ENCODE assay signal across 14 cellular contexts in the genomic region with DNA sequence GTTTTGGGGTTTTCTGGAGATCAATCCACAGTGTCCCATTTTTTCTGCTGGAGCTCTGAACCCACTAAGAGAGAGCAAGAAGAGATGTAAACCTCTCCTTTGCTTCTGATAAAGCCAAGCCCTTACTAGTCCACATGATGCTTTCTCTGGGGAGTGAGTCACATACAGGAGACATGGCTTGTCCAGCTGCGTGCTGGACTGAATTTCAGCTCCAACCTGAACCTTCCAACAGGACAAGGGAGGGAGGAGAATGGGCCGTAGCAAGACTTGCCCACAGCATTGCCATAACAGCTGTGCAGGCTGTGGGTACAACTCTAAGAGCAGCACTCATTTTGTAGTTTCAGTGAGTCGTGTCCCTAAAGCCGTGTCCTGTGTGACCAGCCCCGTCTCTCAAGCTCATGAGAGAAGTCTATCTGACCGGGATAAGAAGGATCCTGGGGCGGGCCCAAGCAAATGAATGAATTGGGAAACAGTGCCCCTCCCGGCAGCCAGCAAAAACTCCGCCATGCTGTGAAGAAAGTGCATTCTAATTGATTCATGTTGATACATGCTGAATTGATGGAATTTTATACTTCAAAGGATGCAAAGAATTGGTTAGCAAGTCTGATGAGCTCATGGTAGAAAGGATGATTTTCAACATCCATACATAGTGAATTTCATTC.
DNase-seq lines count a peak whose midpoint lies in the region; ATAC-seq and TF ChIP-seq lines count a peak whose summit lies in the region.
"Had no signal": no experiment of that assay in that cellular context is flagged by ENCODE, and none has a peak within 500 bp of the region (broad histone marks: within the 10 kb centered on the region; RNA-seq: fewer than 3 reads in every experiment).

No MANE protein-coding gene starts in this region.

- DNase-seq in A673 (ENCODE audit: low spot score), result peak; percentile 16
- peak; percentile 39 to 80 for DNase-seq in fibroblast of lung (ENCODE audit: low read depth in 2 of 2)
- no peak for DNase-seq in tibial nerve (ENCODE audit: low spot score in 2 of 2)
- DNase-seq in iPS-NIHi7 (ENCODE audit: extremely low spot score), result no peak
- no peak for DNase-seq in NCI-H2171 (lab: John Stamatoyannopoulos, UW)
- DNase-seq: activated CD4-positive, alpha-beta T cell treated with anti-CD3 and anti-CD28 coated beads for 48 hours; activated T-cell treated with anti-CD3 and anti-CD28 coated beads, Interleukin-2, amount 50 U/mL, for 72 hours; Kasumi-1; NCI-H1930; stimulated activated CD4-positive, alpha-beta T cell treated with anti-CD3 and anti-CD28 coated beads, Interleukin-12 subunit alpha, Interleukin-12 subunit beta, amount 100 ng/mL, for 4 hours; upper lobe of left lung had no signal

- no peak overlapping the region for H2AFZ ChIP-seq in fibroblast of lung (ENCODE audit: low read length)

- H3K4me3 ChIP-seq in A673 (ENCODE audit: low read depth, low read length, poor library complexity, severe bottlenecking) (no peak overlapping the region), fibroblast of lung (replicated peaks in 1 of 4; ENCODE audit: control extremely low read depth in 1 of 4, insufficient read depth in 1 of 4, low read depth in 3 of 4, low read length in 4 of 4) (no peak overlapping the region), tibial nerve (no peak overlapping the region)
- H3K4me3 ChIP-seq: upper lobe of left lung had no signal

- 60 to 75% methylated on average over 9 of the region's 9 CpGs for whole genome bisulfite sequencing in tibial nerve, 2 donors

- H3K27ac Mint-ChIP-seq in nephron, result peak overlapping the region in 2 of 3 experiments; percentile 7 to 64
- H3K27ac Mint-ChIP-seq: activated T-cell treated with anti-CD3 and anti-CD28 coated beads, Interleukin-2, amount 50 U/mL, for 72 hours had no signal

- TF ChIP-seq CTCF in A673 (conservative IDR thresholded peaks at IDR 0.05; ENCODE audit: low read depth, low read length), result 0 out of 2 replicates have a peak, but pooled peaks have one; percentile 16
- TF ChIP-seq CTCF in fibroblast of lung (conservative IDR thresholded peaks at IDR 0.05 in 1 of 2, IDR thresholded peaks at IDR 0.05 in 1 of 2; ENCODE audit: low read depth in 1 of 2, low read length in 2 of 2), result no peak
- TF ChIP-seq CTCF in nephron (IDR thresholded peaks at IDR 0.05; ENCODE audit: unreplicated experiment in 3 of 3), result no peak
- TF ChIP-seq CTCF in tibial nerve (IDR thresholded peaks at IDR 0.05), result no peak

- TF ChIP-seq POLR2A in tibial nerve (IDR thresholded peaks at IDR 0.05), result no peak

- CTCF ChIA-PET in A673 (lab: Charles Lee), result no interaction called here

- H3K27me3 ChIP-seq in A673 (replicated peaks; ENCODE audit: insufficient read depth, low read depth, low read length, poor library complexity), result no peaks in the 10 kb centered on the region
- no peaks in the 10 kb centered on the region for H3K27me3 ChIP-seq in fibroblast of lung (ENCODE audit: control insufficient read depth, insufficient read depth, low read length)
- H3K27me3 ChIP-seq in tibial nerve, result no peaks in the 10 kb centered on the region
- H3K27me3 ChIP-seq: upper lobe of left lung had no signal

- BruUV-seq in A673 (replicated peaks; lab: Mats Ljungman, UMichigan), result no TSS peak

- peaks cover 3% of the 10 kb centered on the region for H3K36me3 ChIP-seq in A673 (ENCODE audit: insufficient read depth, low read length, poor library complexity, severe bottlenecking)
- H3K36me3 ChIP-seq in fibroblast of lung (ENCODE audit: control insufficient read depth, insufficient read depth, low read length), result no peaks in the 10 kb centered on the region
- H3K36me3 ChIP-seq in tibial nerve, result no peaks in the 10 kb centered on the region
- H3K36me3 ChIP-seq: upper lobe of left lung had no signal

- no peaks in the 10 kb centered on the region for H4K20me1 ChIP-seq in fibroblast of lung (ENCODE audit: control insufficient read depth, extremely low read depth, insufficient read depth, low read length)

- no peak overlapping the region for H3K4me2 ChIP-seq in fibroblast of lung (ENCODE audit: extremely low read depth, insufficient read depth, low read length)

- peaks cover 40% of the 10 kb centered on the region for H3K4me1 Mint-ChIP-seq in nephron

- no peak overlapping the region for H3K4me3 Mint-ChIP-seq in nephron
- H3K4me3 Mint-ChIP-seq: activated T-cell treated with anti-CD3 and anti-CD28 coated beads, Interleukin-2, amount 50 U/mL, for 72 hours had no signal

- peaks cover 7% of the 10 kb centered on the region for H3K9me3 Mint-ChIP-seq in nephron
- H3K9me3 Mint-ChIP-seq: activated T-cell treated with anti-CD3 and anti-CD28 coated beads, Interleukin-2, amount 50 U/mL, for 72 hours had no signal

- no peaks in the 10 kb centered on the region for H3K79me2 ChIP-seq in fibroblast of lung (ENCODE audit: control insufficient read depth, insufficient read depth, low read length)

- no peak for ATAC-seq in GM21390 (IDR thresholded peaks at IDR 0.05; ENCODE audit: unreplicated experiment)
- ATAC-seq: activated T-cell treated with anti-CD3 and anti-CD28 coated beads, Interleukin-2, amount 50 U/mL, for 72 hours had no signal

- no peaks in the 10 kb centered on the region for H3K27me3 Mint-ChIP-seq in nephron (ENCODE audit: low read depth)

- no peak overlapping the region for H3K27ac ChIP-seq in A673 (ENCODE audit: low read depth, low read length, poor library complexity, severe bottlenecking)
- peak overlapping the region; percentile 67 for H3K27ac ChIP-seq in angular gyrus (ENCODE audit: low read depth, low read length)
- no peak overlapping the region for H3K27ac ChIP-seq in fibroblast of lung (ENCODE audit: insufficient read depth, low read length)
- peak overlapping the region in 1 of 4 donors; percentile 50 for H3K27ac ChIP-seq in tibial nerve

- POLR2A ChIA-PET in A673 (lab: Charles Lee; ENCODE audit: low non-redundant PET), result no interaction called here

- no peak overlapping the region for H3K9ac ChIP-seq in fibroblast of lung (ENCODE audit: insufficient read depth, low read length)

- peaks cover 67% of the 10 kb centered on the region for H3K36me3 Mint-ChIP-seq in nephron (ENCODE audit: low read depth)

- no peak for TF ChIP-seq EP300 in tibial nerve (IDR thresholded peaks at IDR 0.05)

- H3K9me3 ChIP-seq in A673 (ENCODE audit: low read depth, low read length, poor library complexity, severe bottlenecking) (no peaks in the 10 kb centered on the region), fibroblast of lung (ENCODE audit: control insufficient read depth, insufficient read depth, low read depth, low read length) (no peaks in the 10 kb centered on the region), tibial nerve (no peaks in the 10 kb centered on the region)
- H3K9me3 ChIP-seq: upper lobe of left lung had no signal

- intact Hi-C loops in A673 (cut with micrococcal nuclease; ENCODE audit: unreplicated experiment), result no loop called here

- peaks cover 17% of the 10 kb centered on the region for H3K4me1 ChIP-seq in A673 (ENCODE audit: insufficient read depth, low read length, poor library complexity, severe bottlenecking)
- H3K4me1 ChIP-seq in fibroblast of lung (ENCODE audit: control insufficient read depth, extremely low read depth, insufficient read depth, low read length), result peaks cover 5% of the 10 kb centered on the region
- peaks cover 0 to 58% (median 7%) of the 10 kb centered on the region in 4 donors for H3K4me1 ChIP-seq in tibial nerve

Comparison
In these comparisons a context has a peak if more than half of its experiments do, and no peak if none do; other contexts are left out.
1. DNase-seq: peak in A673 (single experiment) and fibroblast of lung (2 of 2); none in tibial nerve (0 of 2), iPS-NIHi7 (single experiment) and NCI-H2171 (single experiment).